ENCODE assay signal across 14 cellular contexts in the genomic region with DNA sequence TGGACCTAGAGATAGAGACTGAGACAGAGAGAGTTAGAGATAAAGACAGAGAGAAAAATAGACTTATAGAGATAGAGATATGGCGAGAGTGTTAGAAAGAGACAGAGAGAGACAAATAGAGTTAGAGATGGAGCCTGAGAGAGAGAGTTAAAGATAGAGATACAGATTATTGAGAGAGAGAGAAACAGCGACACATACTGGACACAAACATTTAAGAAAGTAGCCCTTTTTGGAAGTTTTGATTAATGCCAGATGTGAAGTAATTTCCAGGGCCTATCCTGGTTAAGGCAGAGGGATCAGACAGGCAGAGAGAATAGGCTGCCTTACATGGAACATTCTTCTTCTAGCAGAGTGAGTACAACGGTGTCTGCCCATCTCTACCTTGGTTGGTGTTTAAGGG.
DNase-seq lines count a peak whose midpoint lies in the region; ATAC-seq and TF ChIP-seq lines count a peak whose summit lies in the region.
"Had no signal": no experiment of that assay in that cellular context is flagged by ENCODE, and none has a peak within 500 bp of the region (broad histone marks: within the 10 kb centered on the region; RNA-seq: fewer than 3 reads in every experiment).

No MANE protein-coding gene starts in this region.

- no peak for DNase-seq in BE2C
- DNase-seq in HT1080 (ENCODE audit: low read depth), result peak; percentile 38
- DNase-seq in SK-N-MC (ENCODE audit: low read depth, low spot score), result peak; percentile 52
- no peak for DNase-seq in glutamatergic neuron
- DNase-seq in left cardiac atrium, result no peak
- DNase-seq in activated T-cell treated with anti-CD3 and anti-CD28 coated beads, Interleukin-2, amount 50 U/mL, for 4 hours, result no peak
- DNase-seq in HPDE6-E6E7 (ENCODE audit: extremely low spot score), result no peak
- DNase-seq: activated CD4-positive, alpha-beta T cell treated with anti-CD3 and anti-CD28 coated beads for 1 hour; activated naive CD8-positive, alpha-beta T cell treated with anti-CD3 and anti-CD28 coated beads, Interleukin-2, amount 10 ng/mL, durations not matched to agents 7 days and 5 days; stimulated activated naive CD4-positive, alpha-beta T cell had no signal

- H3K4me3 ChIP-seq in BE2C (ENCODE audit: low read depth, low read length) (no peak overlapping the region), SK-N-MC (no peak overlapping the region)
- H3K4me3 ChIP-seq: lung had no signal

- TF ChIP-seq CTCF in BE2C (IDR thresholded peaks at IDR 0.05; ENCODE audit: low read depth, low read length) (peak; percentile 43), glutamatergic neuron (IDR thresholded peaks at IDR 0.05; ENCODE audit: partially characterized antibody, unreplicated experiment) (peak; percentile 17)

- H3K36me3 Mint-ChIP-seq in glutamatergic neuron (ENCODE audit: unreplicated experiment), result no peaks in the 10 kb centered on the region
- H3K36me3 Mint-ChIP-seq in activated T-cell treated with anti-CD3 and anti-CD28 coated beads, Interleukin-2, amount 50 U/mL, for 4 hours (ENCODE audit: insufficient read depth), result no peaks in the 10 kb centered on the region
- H3K36me3 Mint-ChIP-seq: activated naive CD8-positive, alpha-beta T cell treated with anti-CD3 and anti-CD28 coated beads, Interleukin-2, amount 10 ng/mL, durations not matched to agents 7 days and 5 days had no signal

- H3K4me1 Mint-ChIP-seq in glutamatergic neuron (ENCODE audit: low read depth, unreplicated experiment), result peaks cover 3% of the 10 kb centered on the region
- no peaks in the 10 kb centered on the region for H3K4me1 Mint-ChIP-seq in activated T-cell treated with anti-CD3 and anti-CD28 coated beads, Interleukin-2, amount 50 U/mL, for 4 hours (ENCODE audit: low read depth)
- H3K4me1 Mint-ChIP-seq: activated naive CD8-positive, alpha-beta T cell treated with anti-CD3 and anti-CD28 coated beads, Interleukin-2, amount 10 ng/mL, durations not matched to agents 7 days and 5 days had no signal

- H3K36me3 ChIP-seq in BE2C (no peaks in the 10 kb centered on the region), SK-N-MC (ENCODE audit: insufficient read depth, low read length) (no peaks in the 10 kb centered on the region)

- 0 out of 2 replicates have a peak, but pooled peaks cover 2% of the 10 kb centered on the region for H3K4me1 ChIP-seq in BE2C

- no peak overlapping the region for H3K9ac ChIP-seq in SK-N-MC (ENCODE audit: insufficient read length)
- H3K9ac ChIP-seq: KMS-11 had no signal

- intact Hi-C loops in left cardiac atrium (cut with DNase I), result no loop called here

- no peaks in the 10 kb centered on the region for H3K9me3 ChIP-seq in BE2C
- no peaks in the 10 kb centered on the region for H3K9me3 ChIP-seq in SK-N-MC (ENCODE audit: low read depth, low read length)

- peaks cover 3% of the 10 kb centered on the region for H3K27me3 Mint-ChIP-seq in glutamatergic neuron (ENCODE audit: unreplicated experiment)
- no peaks in the 10 kb centered on the region for H3K27me3 Mint-ChIP-seq in activated T-cell treated with anti-CD3 and anti-CD28 coated beads, Interleukin-2, amount 50 U/mL, for 4 hours (ENCODE audit: low read depth)
- H3K27me3 Mint-ChIP-seq: activated naive CD8-positive, alpha-beta T cell treated with anti-CD3 and anti-CD28 coated beads, Interleukin-2, amount 10 ng/mL, durations not matched to agents 7 days and 5 days had no signal

- H3K4me3 Mint-ChIP-seq in glutamatergic neuron (ENCODE audit: unreplicated experiment), result no peak overlapping the region
- H3K4me3 Mint-ChIP-seq in activated T-cell treated with anti-CD3 and anti-CD28 coated beads, Interleukin-2, amount 50 U/mL, for 4 hours, result no peak overlapping the region
- H3K4me3 Mint-ChIP-seq: activated naive CD8-positive, alpha-beta T cell treated with anti-CD3 and anti-CD28 coated beads, Interleukin-2, amount 10 ng/mL, durations not matched to agents 7 days and 5 days had no signal

- no peak overlapping the region for H3K27ac Mint-ChIP-seq in glutamatergic neuron (ENCODE audit: unreplicated experiment)
- H3K27ac Mint-ChIP-seq: activated naive CD8-positive, alpha-beta T cell treated with anti-CD3 and anti-CD28 coated beads, Interleukin-2, amount 10 ng/mL, durations not matched to agents 7 days and 5 days had no signal

- H3K27ac ChIP-seq in SK-N-MC, result no peak overlapping the region
- H3K27ac ChIP-seq: epithelial cell of prostate, KMS-11 had no signal

- ATAC-seq in left cardiac atrium (no peak), GM21528 (IDR thresholded peaks at IDR 0.05; ENCODE audit: low FRiP score, unreplicated experiment) (no peak)
- no peak for ATAC-seq in activated T-cell treated with anti-CD3 and anti-CD28 coated beads, Interleukin-2, amount 50 U/mL, for 4 hours

- H3K9me3 Mint-ChIP-seq in glutamatergic neuron (ENCODE audit: unreplicated experiment), result no peaks in the 10 kb centered on the region
- H3K9me3 Mint-ChIP-seq in activated T-cell treated with anti-CD3 and anti-CD28 coated beads, Interleukin-2, amount 50 U/mL, for 4 hours, result peaks cover 8% of the 10 kb centered on the region

- H3K27me3 ChIP-seq in BE2C, result no peaks in the 10 kb centered on the region

Comparison
In these comparisons a context has a peak if more than half of its experiments do, and no peak if none do; other contexts are left out.
1. DNase-seq: peak in HT1080 (single experiment) and SK-N-MC (single experiment); none in BE2C (single experiment), glutamatergic neuron (single experiment), left cardiac atrium (single experiment), activated T-cell treated with anti-CD3 and anti-CD28 coated beads, Interleukin-2, amount 50 U/mL, for 4 hours (single experiment) and HPDE6-E6E7 (single experiment).